ENCODE assay signal across 9 cellular contexts in genomic region chr5:176541338-176542134, GRCh38. TPM values are rescaled to one million over a fixed set of nuclear protein-coding genes. Genes with fewer than 3 reads are reported as not detected.
A peak's percentile ranks its signal among the peaks of the same experiment; 100 is the strongest.
DNase-seq lines count a peak whose midpoint lies in the region; ATAC-seq, FAIRE-seq and TF ChIP-seq lines count a peak whose summit lies in the region.
"Had no signal": no experiment of that assay in that cellular context is flagged by ENCODE, and none has a peak within 500 bp of the region (broad histone marks: within the 10 kb centered on the region; RNA-seq: fewer than 3 reads in every experiment).

No MANE protein-coding gene starts in this region.

- peaks cover 77% of the 10 kb centered on the region for H3K4me1 Mint-ChIP-seq in stimulated activated naive CD8-positive, alpha-beta T cell treated with anti-CD3 and anti-CD28 coated beads, Interleukin-15, amount 100 ng/mL, for 72 hours

- H3K27ac ChIP-seq in C4-2B, result peak overlapping the region; percentile 95; the same call in 1 of the 2 replicates
- H3K27ac ChIP-seq in lung (ENCODE audit: low read depth in 1 of 2, low read length in 1 of 2), result peak overlapping the region; percentile 21 to 77

- TF ChIP-seq CTCF in C4-2B (conservative IDR thresholded peaks at IDR 0.05) (no peak), cardiac fibroblast (IDR thresholded peaks at IDR 0.05; ENCODE audit: low read depth, low read length) (no peak), lung (IDR thresholded peaks at IDR 0.05; ENCODE audit: control extremely low read depth, extremely low read depth) (no peak)

- H3K9me3 ChIP-seq in lung (ENCODE audit: control insufficient read depth in 2 of 2, insufficient read depth in 1 of 2, low read length in 1 of 2), result no peaks in the 10 kb centered on the region

- H3K27ac Mint-ChIP-seq in stimulated activated naive CD8-positive, alpha-beta T cell treated with anti-CD3 and anti-CD28 coated beads, Interleukin-15, amount 100 ng/mL, for 72 hours, result peak overlapping the region; percentile 93 to 99

- H3K36me3 ChIP-seq in lung (ENCODE audit: control insufficient read depth in 2 of 2, insufficient read depth in 2 of 2, low read length in 2 of 2), result no peaks in the 10 kb centered on the region

- FAIRE-seq in HTR-8/SVneo (lab: Jason Lieb, UNC), result no peak
- FAIRE-seq: endometrium had no signal

- no peaks in the 10 kb centered on the region for H3K27me3 Mint-ChIP-seq in stimulated activated naive CD8-positive, alpha-beta T cell treated with anti-CD3 and anti-CD28 coated beads, Interleukin-15, amount 100 ng/mL, for 72 hours

- H3K4me3 Mint-ChIP-seq in stimulated activated naive CD8-positive, alpha-beta T cell treated with anti-CD3 and anti-CD28 coated beads, Interleukin-15, amount 100 ng/mL, for 72 hours, result peak overlapping the region; percentile 83 to 87

- 29 to 38% methylated on average over 12 of the region's 12 CpGs for WGBS in lung, 2 donors

- peak; percentile 66 for DNase-seq in HTR-8/SVneo (ENCODE audit: insufficient read length, low spot score)
- DNase-seq in T-helper 2 cell, result peak in 4 of 5 experiments; percentile 34 to 89 (median 76)
- peak; percentile 22 to 72 for DNase-seq in cardiac fibroblast (ENCODE audit: low read depth in 2 of 2)
- peak; percentile 72 for DNase-seq in lung (ENCODE audit: low spot score)
- peak; percentile 68 to 78 for DNase-seq in stimulated activated naive CD8-positive, alpha-beta T cell treated with anti-CD3 and anti-CD28 coated beads, Interleukin-15, amount 100 ng/mL, for 72 hours

- no peaks in the 10 kb centered on the region for H3K9me3 Mint-ChIP-seq in stimulated activated naive CD8-positive, alpha-beta T cell treated with anti-CD3 and anti-CD28 coated beads, Interleukin-15, amount 100 ng/mL, for 72 hours

- ATAC-seq in lung (ENCODE audit: insufficient read depth, low FRiP score), result no peak
- peak; percentile 12 for ATAC-seq in stimulated activated naive CD8-positive, alpha-beta T cell treated with anti-CD3 and anti-CD28 coated beads, Interleukin-15, amount 100 ng/mL, for 72 hours
- no peak for ATAC-seq in GM19463 (IDR thresholded peaks at IDR 0.05; ENCODE audit: unreplicated experiment)
- no peak for ATAC-seq in GM18870 (IDR thresholded peaks at IDR 0.05; ENCODE audit: unreplicated experiment)

- H3K4me1 ChIP-seq in lung (ENCODE audit: control insufficient read depth in 2 of 2, insufficient read depth in 2 of 2, low read length in 2 of 2), result peaks cover 0 to 13% of the 10 kb centered on the region in 2 donors

- no peaks in the 10 kb centered on the region for H3K27me3 ChIP-seq in lung (ENCODE audit: control insufficient read depth, insufficient read depth)

- no peak overlapping the region for H3K4me3 ChIP-seq in cardiac fibroblast (replicated peaks in 1 of 2; ENCODE audit: low read depth in 2 of 2, low read length in 2 of 2)
- H3K4me3 ChIP-seq in lung, result no peak overlapping the region

RNA-seq across cellular contexts. Expression of gene RNF44, which starts 4.3 kb away (rescaled TPM):
- total RNA-seq in lung, result 10 to 100 TPM; 23.4 to 40.5 TPM
- polyA plus RNA-seq in lung, result 10 to 100 TPM; 15.3 to 27.7 TPM

RNA-seq across cellular contexts. Expression of gene CDHR2, which starts 7.6 kb away (rescaled TPM):
- 1 to 10 TPM in 1 of 2 donors, under 1 TPM in 1; 0.74 to 1.5 TPM for total RNA-seq in lung
- polyA plus RNA-seq in lung, result under 1 TPM; 0.02 to 0.10 TPM
